ENCODE assay signal across 11 cellular contexts in genomic region chr17:81020767-81021497, GRCh38. TPM values are rescaled to one million over a fixed set of nuclear protein-coding genes. Genes with fewer than 3 reads are reported as not detected.
DNase-seq lines count a peak whose midpoint lies in the region; ATAC-seq and TF ChIP-seq lines count a peak whose summit lies in the region.
"Had no signal": no experiment of that assay in that cellular context is flagged by ENCODE, and none has a peak within 500 bp of the region (broad histone marks: within the 10 kb centered on the region; RNA-seq: fewer than 3 reads in every experiment).

No MANE protein-coding gene starts in this region.

- intact Hi-C loops in heart left ventricle (cut with DNase I): loop anchor here in 2 of 10 donors (5.0 kb wide), 2 partner anchors 76 to 81 kb away; no protein-coding TSS in a partner anchor
- intact Hi-C loops in activated CD4-positive, alpha-beta T cell treated with anti-CD3 and anti-CD28 coated beads for 36 hours (cut with DNase I, micrococcal nuclease): loop anchor here in 1 of 2 experiments (10.0 kb wide), 1 partner anchor 224 kb away; no protein-coding TSS in a partner anchor

- H3K4me1 Mint-ChIP-seq in activated CD4-positive, alpha-beta T cell treated with anti-CD3 and anti-CD28 coated beads for 36 hours: peaks cover 20% of the 10 kb centered on the region

- no peaks in the 10 kb centered on the region for H3K79me2 ChIP-seq in GM23248 (ENCODE audit: insufficient read depth)

- H3K27me3 Mint-ChIP-seq in activated CD4-positive, alpha-beta T cell treated with anti-CD3 and anti-CD28 coated beads for 36 hours: no peaks in the 10 kb centered on the region

- peaks cover 5% of the 10 kb centered on the region for H3K9me3 Mint-ChIP-seq in activated CD4-positive, alpha-beta T cell treated with anti-CD3 and anti-CD28 coated beads for 36 hours (ENCODE audit: low read depth)

- H3K27me3 ChIP-seq in GM23248 (replicated peaks; ENCODE audit: insufficient read depth) (peaks cover 13% of the 10 kb centered on the region), adipocyte (replicated peaks; ENCODE audit: control insufficient read depth, insufficient read depth, low read length) (peaks cover 4% of the 10 kb centered on the region), heart left ventricle (peaks cover 0 to 4% (median 0%) of the 10 kb centered on the region in 9 donors), skeletal muscle tissue (ENCODE audit: control insufficient read depth in 3 of 3, insufficient read depth in 3 of 3, low read length in 3 of 3) (peaks cover 8 to 15% (median 11%) of the 10 kb centered on the region in 3 donors)

- H3K4me3 ChIP-seq in GM23248 (no peak overlapping the region), adipocyte (ENCODE audit: low read length) (no peak overlapping the region), heart left ventricle (no peak overlapping the region), skeletal muscle tissue (ENCODE audit: low read length in 3 of 3) (peak overlapping the region in 2 of 3 donors; percentile 27 to 29)
- H3K4me3 ChIP-seq: skin epidermis had no signal

- no peaks in the 10 kb centered on the region for H3K9me3 ChIP-seq in GM23248 (ENCODE audit: low read depth)
- peaks cover 4% of the 10 kb centered on the region for H3K9me3 ChIP-seq in adipocyte (ENCODE audit: control insufficient read depth, low read length)
- H3K9me3 ChIP-seq in heart left ventricle: peaks cover 0 to 9% (median 0%) of the 10 kb centered on the region in 12 donors
- H3K9me3 ChIP-seq in skeletal muscle tissue (ENCODE audit: control insufficient read depth in 3 of 3, low read length in 3 of 3): no peaks in the 10 kb centered on the region

- peak; percentile 59 to 89 (median 86) for ATAC-seq in heart left ventricle
- ATAC-seq in HG03135 (IDR thresholded peaks at IDR 0.05; ENCODE audit: unreplicated experiment): no peak
- ATAC-seq in activated CD4-positive, alpha-beta T cell treated with anti-CD3 and anti-CD28 coated beads for 36 hours: no peak
- ATAC-seq in HG02981 (IDR thresholded peaks at IDR 0.05; ENCODE audit: unreplicated experiment): no peak

- H3K36me3 ChIP-seq in GM23248 (ENCODE audit: low read depth): no peaks in the 10 kb centered on the region
- H3K36me3 ChIP-seq in adipocyte (ENCODE audit: control insufficient read depth, insufficient read depth, low read length, severe bottlenecking): no peaks in the 10 kb centered on the region
- no peaks in the 10 kb centered on the region for H3K36me3 ChIP-seq in heart left ventricle
- no peaks in the 10 kb centered on the region for H3K36me3 ChIP-seq in skeletal muscle tissue (ENCODE audit: control insufficient read depth in 3 of 3, insufficient read depth in 3 of 3, low read length in 3 of 3)

- no peaks in the 10 kb centered on the region for H3K9me2 ChIP-seq in GM23248 (ENCODE audit: insufficient read depth)

- no peaks in the 10 kb centered on the region for H4K20me1 ChIP-seq in GM23248 (ENCODE audit: insufficient read depth)

- DNase-seq in GM23248: peak; percentile 91
- no peak for DNase-seq in adipocyte (ENCODE audit: low read depth)
- peak; percentile 69 to 83 (median 81) for DNase-seq in heart left ventricle
- no peak for DNase-seq in retina
- DNase-seq in activated CD4-positive, alpha-beta T cell treated with anti-CD3 and anti-CD28 coated beads for 36 hours: no peak
- DNase-seq: activated B cell treated with CpG ODN at 0.5 μM for 24 hours, NCI-H524 treated with DMSO at 0.1 percent for 48 hours had no signal

- CTCF ChIA-PET in activated CD4-positive, alpha-beta T cell treated with anti-CD3 and anti-CD28 coated beads for 36 hours (lab: Charles Lee): interaction anchor here (0.6 to 1.1 kb wide), 3 partner anchors 9 to 202 kb away, joined by 3 read pairs; no protein-coding TSS in a partner anchor

- TF ChIP-seq POLR2A in heart left ventricle (IDR thresholded peaks at IDR 0.05): no peak

- H3K4me3 Mint-ChIP-seq in activated CD4-positive, alpha-beta T cell treated with anti-CD3 and anti-CD28 coated beads for 36 hours: no peak overlapping the region
- H3K4me3 Mint-ChIP-seq: activated B cell treated with CpG ODN at 0.5 μM for 24 hours had no signal

- no peaks in the 10 kb centered on the region for H3K36me3 Mint-ChIP-seq in activated CD4-positive, alpha-beta T cell treated with anti-CD3 and anti-CD28 coated beads for 36 hours (ENCODE audit: low read depth)

- H3K4me2 ChIP-seq in GM23248 (ENCODE audit: unreplicated experiment): peak overlapping the region; percentile 41

- TF ChIP-seq CTCF in heart left ventricle (IDR thresholded peaks at IDR 0.05): no peak

- in situ Hi-C loops in GM23248 (cut with MboI): no loop called here

- H3K9ac ChIP-seq in GM23248: peak overlapping the region; percentile 67
- peak overlapping the region; percentile 55 for H3K9ac ChIP-seq in adipocyte (ENCODE audit: low read length)
- H3K9ac ChIP-seq in skeletal muscle tissue (ENCODE audit: low read depth in 1 of 3, low read length in 3 of 3): peak overlapping the region; percentile 61 to 66 (median 65)

- peak overlapping the region; percentile 69 for H3K27ac ChIP-seq in GM23248
- peak overlapping the region; percentile 10 to 82 (median 60) for H3K27ac ChIP-seq in heart left ventricle
- peak overlapping the region; percentile 83 for H3K27ac ChIP-seq in skeletal muscle tissue (ENCODE audit: low read depth, low read length)

- 17 to 22% methylated on average over 17 to 24 of the region's 24 CpGs for WGBS in GM23248 (ENCODE audit: low coverage in 1 of 2, low lambda C conversion rate in 2 of 2, missing lambda C conversion rate in 2 of 2), 2 experiments
- 32 to 58% (median 45%) methylated on average over 17 to 24 of the region's 24 CpGs for WGBS in heart left ventricle, 4 donors

- POLR2A ChIA-PET in activated CD4-positive, alpha-beta T cell treated with anti-CD3 and anti-CD28 coated beads for 36 hours (lab: Charles Lee): interaction anchor here (0.7 kb wide), 1 partner anchor 55 kb away, joined by 3 read pairs; no protein-coding TSS in a partner anchor

- H3K27ac Mint-ChIP-seq in activated CD4-positive, alpha-beta T cell treated with anti-CD3 and anti-CD28 coated beads for 36 hours: no peak overlapping the region
- H3K27ac Mint-ChIP-seq: activated B cell treated with CpG ODN at 0.5 μM for 24 hours had no signal

- peaks cover 19% of the 10 kb centered on the region for H3K4me1 ChIP-seq in GM23248 (ENCODE audit: insufficient read depth)
- peaks cover 35% of the 10 kb centered on the region for H3K4me1 ChIP-seq in adipocyte (ENCODE audit: control insufficient read depth, insufficient read depth, low read length)
- H3K4me1 ChIP-seq in heart left ventricle: peaks cover 0 to 41% (median 24%) of the 10 kb centered on the region in 12 donors
- H3K4me1 ChIP-seq in skeletal muscle tissue (ENCODE audit: control insufficient read depth in 3 of 3, insufficient read depth in 3 of 3, low read length in 3 of 3): peaks cover 48 to 58% (median 48%) of the 10 kb centered on the region in 3 donors

- H3F3A ChIP-seq in GM23248 (ENCODE audit: insufficient read depth): peaks cover 7% of the 10 kb centered on the region

- peak overlapping the region; percentile 52 for H2AFZ ChIP-seq in GM23248

RNA-seq across cellular contexts. Expression of gene BAIAP2, which starts 14.0 kb away (rescaled TPM):
- 30.6 and 31.7 TPM in 2 replicates for total RNA-seq in GM23248 (2014; rRNA removed; shearing (Covaris generic))
- polyA plus RNA-seq in GM23248 (2016; fragmentation: Nextera tagmentation; extraction: Ambion mirVana) (28.2 and 31.5 TPM in 2 replicates), heart left ventricle (10 to 100 TPM; 15.3 to 18.5 TPM)
- total RNA-seq in heart left ventricle (10 to 100 TPM in 8 of 9 donors, 1 to 10 TPM in 1; 8.9 to 30.2 (median 18.8) TPM), skeletal muscle tissue (7.3 TPM)
- total RNA-seq in activated CD4-positive, alpha-beta T cell treated with anti-CD3 and anti-CD28 coated beads for 36 hours: 1 to 10 TPM; 4.6 to 5.0 TPM

RNA-seq across cellular contexts. Expression of gene CHMP6, which starts 29.3 kb away (rescaled TPM):
- 8.2 and 14.1 TPM in 2 replicates for total RNA-seq in GM23248 (2014; rRNA removed; shearing (Covaris generic))
- 34.0 and 37.1 TPM in 2 replicates for polyA plus RNA-seq in GM23248 (2016; fragmentation: Nextera tagmentation; extraction: Ambion mirVana)
- 10 to 100 TPM; 17.9 to 25.9 (median 19.4) TPM for total RNA-seq in heart left ventricle
- polyA plus RNA-seq in heart left ventricle: 10 to 100 TPM; 24.4 to 35.5 TPM
- 12.5 TPM for total RNA-seq in skeletal muscle tissue
- total RNA-seq in activated CD4-positive, alpha-beta T cell treated with anti-CD3 and anti-CD28 coated beads for 36 hours: 10 to 100 TPM; 15.9 to 19.4 TPM

Comparison
In these comparisons a context has a peak if more than half of its experiments do, and no peak if none do; other contexts are left out.
1. DNase-seq: peak in GM23248 (single experiment) and heart left ventricle (5 of 5); none in adipocyte (single experiment), retina (single experiment) and activated CD4-positive, alpha-beta T cell treated with anti-CD3 and anti-CD28 coated beads for 36 hours (single experiment).
2. H3K4me3 ChIP-seq: peak in skeletal muscle tissue (2 of 3); none in GM23248 (single experiment), adipocyte (single experiment) and heart left ventricle (0 of 12).
3. ATAC-seq: peak in heart left ventricle (4 of 4); none in HG03135 (single experiment), activated CD4-positive, alpha-beta T cell treated with anti-CD3 and anti-CD28 coated beads for 36 hours (single experiment) and HG02981 (single experiment).
4. Peak in every context shown above with its lines, with median percentiles within 50 percentile points of each other: H3K27ac ChIP-seq and H3K9ac ChIP-seq.